In genomic region chr3:125108833-125109540, GRCh38 we compare ENCODE assay signal across 16 cellular contexts. TPM values are rescaled to one million over a fixed set of nuclear protein-coding genes. Genes with fewer than 3 reads are reported as not detected.
DNase-seq lines count a peak whose midpoint lies in the region; ATAC-seq, FAIRE-seq and TF ChIP-seq lines count a peak whose summit lies in the region.
"Had no signal": no experiment of that assay in that cellular context is flagged by ENCODE, and none has a peak within 500 bp of the region (broad histone marks: within the 10 kb centered on the region; RNA-seq: fewer than 3 reads in every experiment).

No MANE protein-coding gene starts in this region.

- TF ChIP-seq EP300 in A549 (IDR thresholded peaks at IDR 0.05), result no peak

- H3K36me3 ChIP-seq in GM06990 (ENCODE audit: control insufficient read depth, insufficient read depth, low read length) (no peaks in the 10 kb centered on the region), Panc1 (ENCODE audit: control insufficient read depth, insufficient read depth, low read length) (no peaks in the 10 kb centered on the region)

- H3K27ac ChIP-seq in A549 (peak overlapping the region; percentile 81 to 89), Panc1 (ENCODE audit: low read length) (peak overlapping the region; percentile 35)
- H3K27ac ChIP-seq: body of pancreas, parathyroid adenoma, VCaP had no signal

- ATAC-seq in A549, result no peak
- ATAC-seq in Panc1, result no peak
- ATAC-seq in HG02852 (IDR thresholded peaks at IDR 0.05; ENCODE audit: unreplicated experiment), result no peak
- ATAC-seq: body of pancreas had no signal

- in situ Hi-C loops in Panc1 (cut with HindIII; ENCODE audit: low pct_unique_long_range_greater_than_20kb, low sequenced_read_pairs), result no loop called here

- no peak for FAIRE-seq in A549 (lab: Jason Lieb, UNC)
- no peak for FAIRE-seq in H54 (lab: Jason Lieb, UNC)

- no peak overlapping the region; the same call in 1 of the 3 replicates for H3K4me2 ChIP-seq in A549

- TF ChIP-seq CTCF in A549 (IDR thresholded peaks at IDR 0.05), result no peak
- TF ChIP-seq CTCF in GM06990 (IDR thresholded peaks at IDR 0.05; ENCODE audit: insufficient read depth, low read length, poor library complexity, severe bottlenecking), result no peak
- no peak for TF ChIP-seq CTCF in Panc1 (IDR thresholded peaks at IDR 0.05)

- no peaks in the 10 kb centered on the region for H3K27me3 ChIP-seq in GM06990 (replicated peaks; ENCODE audit: control insufficient read depth, insufficient read depth, low read length)
- H3K27me3 ChIP-seq in Panc1 (ENCODE audit: control insufficient read depth, insufficient read depth, low read length), result no peaks in the 10 kb centered on the region
- H3K27me3 ChIP-seq: body of pancreas had no signal

- POLR2A ChIA-PET in A549 (lab: Yijun Ruan, JAX), result interaction anchor here (0.5 kb wide), 1 partner anchor 477 kb away, joined by 5 read pairs; no protein-coding TSS in a partner anchor
- POLR2A ChIA-PET in Panc1 (lab: Charles Lee), result no interaction called here
- POLR2A ChIA-PET in HEK293T (lab: Yijun Ruan, JAX), result no interaction called here

- H3K4me3 ChIP-seq in A549 (no peak overlapping the region), GM06990 (replicated peaks; ENCODE audit: low read depth, low read length) (peak overlapping the region; percentile 22), Panc1 (ENCODE audit: low read depth in 2 of 2, low read length in 2 of 2) (no peak overlapping the region)
- H3K4me3 ChIP-seq: body of pancreas, skin epidermis had no signal

- H3K4me1 ChIP-seq in A549 (peaks cover 33% of the 10 kb centered on the region), Panc1 (ENCODE audit: control insufficient read depth, insufficient read depth, low read length) (peaks cover 32% of the 10 kb centered on the region)
- H3K4me1 ChIP-seq: body of pancreas, parathyroid adenoma had no signal

- H3K9me3 ChIP-seq in A549 (no peaks in the 10 kb centered on the region; the same call in 1 of the 3 replicates), Panc1 (ENCODE audit: control insufficient read depth, insufficient read depth, low read depth, low read length) (no peaks in the 10 kb centered on the region)
- H3K9me3 ChIP-seq: body of pancreas had no signal

- no TSS peak for BruUV-seq in Panc1 (replicated peaks; lab: Mats Ljungman, UMichigan)

- TF ChIP-seq POLR2A in A549 (IDR thresholded peaks at IDR 0.05; ENCODE audit: low read length) (no peak), H54 (IDR thresholded peaks at IDR 0.05; ENCODE audit: low read depth, low read length) (no peak)

- WGBS in A549 (ENCODE audit: missing lambda C conversion rate), result 91% methylated on average over 9 of the region's 9 CpGs

- intact Hi-C loops in Panc1 (cut with micrococcal nuclease; ENCODE audit: unreplicated experiment), result no loop called here

- CTCF ChIA-PET in A549 (lab: Yijun Ruan, JAX), result interaction anchor here (1.4 kb wide), 1 partner anchor 41 kb away, joined by 5 read pairs; no protein-coding TSS in a partner anchor
- CTCF ChIA-PET in Panc1 (lab: Charles Lee), result interaction anchor here (0.7 kb wide), 1 partner anchor 896 kb away, joined by 5 read pairs; no protein-coding TSS in a partner anchor
- CTCF ChIA-PET in HEK293T (lab: Yijun Ruan, JAX), result no interaction called here

- no peak for TF ChIP-seq RAD21 in A549 (conservative IDR thresholded peaks at IDR 0.05 in 1 of 2, IDR thresholded peaks at IDR 0.05 in 1 of 2)

- DNase-seq in A549 (ENCODE audit: low read depth in 1 of 2, low spot score in 1 of 2) (no peak), GM06990 (ENCODE audit: extremely low read depth, insufficient read length) (no peak), Panc1 (ENCODE audit: low read depth, low spot score) (no peak), islet precursor cell (peak; percentile 81), HEK293T (ENCODE audit: extremely low spot score) (no peak), H54 (ENCODE audit: insufficient read length, low spot score) (no peak)
- DNase-seq in effector CD8-positive, alpha-beta T cell (lab: John Stamatoyannopoulos, UW), result no peak
- DNase-seq: activated gamma-delta T cell treated with Interleukin-2 at 50 U/mL for 16 hours, body of pancreas, DMS153, NCI-H774, RPMI8226 had no signal

TF ChIP-seq in A549, 52 proteins besides CTCF, POLR2A, EP300 and RAD21 (continues in another document):
- TF ChIP-seq KDM5A (IDR thresholded peaks at IDR 0.05), result no peak
- no peak for TF ChIP-seq FOSL2 (IDR thresholded peaks at IDR 0.05)
- no peak for TF ChIP-seq FOSL2 (CRISPR knock-in tag; IDR thresholded peaks at IDR 0.05)
- TF ChIP-seq POLR2AphosphoS2 (conservative IDR thresholded peaks at IDR 0.05; ENCODE audit: low read length), result no peak
- no peak for TF ChIP-seq ELK1 (IDR thresholded peaks at IDR 0.05; ENCODE audit: low read depth, low read length)
- TF ChIP-seq NFE2L2 (conservative IDR thresholded peaks at IDR 0.05; ENCODE audit: low read length), result no peak
- TF ChIP-seq HDAC2 (IDR thresholded peaks at IDR 0.05), result no peak
- TF ChIP-seq HMGXB4 (CRISPR knock-in tag; IDR thresholded peaks at IDR 0.05; ENCODE audit: borderline replicate concordance), result no peak

TF ChIP-seq in HEK293T, 16 proteins besides CTCF, POLR2A, EP300 and RAD21:
- TF ChIP-seq L3MBTL2 (conservative IDR thresholded peaks at IDR 0.05), result no peak
- TF ChIP-seq NFRKB (IDR thresholded peaks at IDR 0.05), result no peak
- no peak for TF ChIP-seq ZNF384 (IDR thresholded peaks at IDR 0.05)
- TF ChIP-seq LEF1 (IDR thresholded peaks at IDR 0.05; ENCODE audit: borderline replicate concordance), result no peak
- TF ChIP-seq FOXA1 (IDR thresholded peaks at IDR 0.05), result no peak
- TF ChIP-seq CTBP1 (IDR thresholded peaks at IDR 0.05; ENCODE audit: borderline replicate concordance), result no peak
- TF ChIP-seq ELF4 (IDR thresholded peaks at IDR 0.05), result no peak
- no peak for TF ChIP-seq BHLHE40 (IDR thresholded peaks at IDR 0.05; ENCODE audit: borderline replicate concordance)
- no peak for TF ChIP-seq FOXK2 (IDR thresholded peaks at IDR 0.05)
- no peak for TF ChIP-seq SP1 (IDR thresholded peaks at IDR 0.05)
- no peak for TF ChIP-seq SUZ12 (IDR thresholded peaks at IDR 0.05)
- TF ChIP-seq FOXM1 (IDR thresholded peaks at IDR 0.05; ENCODE audit: borderline replicate concordance), result no peak
- TF ChIP-seq HDGF (IDR thresholded peaks at IDR 0.05; ENCODE audit: borderline replicate concordance), result no peak
- no peak for TF ChIP-seq ARNT (IDR thresholded peaks at IDR 0.05)
- no peak for TF ChIP-seq PKNOX1 (IDR thresholded peaks at IDR 0.05)
- TF ChIP-seq TARDBP (IDR thresholded peaks at IDR 0.05), result no peak

RNA-seq across cellular contexts. Expression of gene HEG1, which starts 53.2 kb away (rescaled TPM):
- polyA plus RNA-seq in A549 (2011; rRNA removed), result 5.4 and 7.9 TPM in 2 replicates
- polyA plus RNA-seq in A549 (2012; cell fraction: cytosol; rRNA removed), result 2.7 and 3.8 TPM in 2 replicates
- 4.4 and 5.4 TPM in 2 replicates for polyA plus RNA-seq in A549 (2012; cell fraction: nucleus; rRNA removed)
- polyA plus RNA-seq in A549 (2017; fragmentation: RNase III; extraction: RNeasy Plus Mini Kit Qiagen cat#74134 plus additional on column Dnase treatment), result 5.6 to 6.6 TPM (median 5.9 TPM) in 3 replicates
- polyA minus RNA-seq in A549 (2011; rRNA and poly(A)+ RNA removed), result 8.3 and 13.1 TPM in 2 replicates
- total RNA-seq in Panc1 (2021; ENCODE audit: unreplicated experiment), result 141 TPM
- polyA plus RNA-seq in Panc1 (2012; ENCODE audit: insufficient read length), result 63.2 TPM
